In the genomic region with DNA sequence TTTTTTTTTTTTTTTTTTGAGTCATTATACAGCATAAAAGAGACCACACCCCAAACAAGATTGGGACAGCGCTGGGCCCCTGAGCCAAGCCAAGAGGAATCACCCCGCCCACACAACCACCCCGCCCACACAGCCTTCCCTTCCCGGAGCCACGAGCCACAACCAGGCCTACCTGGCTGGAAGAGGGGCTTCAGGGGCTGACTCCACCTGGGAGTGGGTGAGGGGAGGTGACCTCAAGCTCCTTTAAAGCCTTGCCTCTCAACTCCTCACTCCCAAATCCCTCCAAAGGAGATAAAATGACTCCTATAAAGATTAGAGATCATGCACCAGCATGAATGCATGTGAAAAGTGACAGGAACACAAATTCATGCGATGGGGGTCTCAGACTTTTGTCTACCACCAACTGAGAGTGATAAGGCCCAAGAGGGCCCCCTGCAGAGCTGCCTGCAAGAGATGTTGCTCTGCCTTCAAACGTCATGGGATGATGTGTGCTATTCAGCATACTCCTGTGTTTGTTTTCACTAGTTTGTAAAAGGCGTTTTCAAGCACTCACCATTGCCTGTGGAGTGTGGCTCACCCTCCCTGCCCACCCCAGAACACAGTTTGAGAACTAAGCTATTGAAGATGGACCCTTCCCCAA, we compare ENCODE assay signal across 11 cellular contexts. TPM values are rescaled to one million over a fixed set of nuclear protein-coding genes. Genes with fewer than 3 reads are reported as not detected.
A peak's percentile ranks its signal among the peaks of the same experiment; 100 is the strongest.
DNase-seq lines count a peak whose midpoint lies in the region; ATAC-seq and TF ChIP-seq lines count a peak whose summit lies in the region.
"Had no signal": no experiment of that assay in that cellular context is flagged by ENCODE, and none has a peak within 500 bp of the region (broad histone marks: within the 10 kb centered on the region; RNA-seq: fewer than 3 reads in every experiment).

No MANE protein-coding gene starts in this region.

- peaks cover 56% of the 10 kb centered on the region for H3K4me1 Mint-ChIP-seq in dendritic cell treated with granulocyte-macrophage colony-stimulating factor and Interleukin-4, amounts not matched to agents 40 ng/mL and 50 ng/mL, for 4 days (ENCODE audit: low read depth)

- DNase-seq in ELF-1 (ENCODE audit: low read depth, low spot score) (peak; percentile 40), mucosa of gallbladder (ENCODE audit: low spot score) (peak; percentile 10), ACHN (no peak), T-helper 2 cell (no peak)
- DNase-seq in activated CD4-positive, CD25-positive, alpha-beta regulatory T cell treated with anti-CD3 and anti-CD28 coated beads, Interleukin-2, amount 50 U/mL, for 72 hours, result no peak
- DNase-seq: esophagus squamous epithelium, GOT3 had no signal

- H3K9me3 Mint-ChIP-seq in dendritic cell treated with granulocyte-macrophage colony-stimulating factor and Interleukin-4, amounts not matched to agents 40 ng/mL and 50 ng/mL, for 4 days, result no peaks in the 10 kb centered on the region
- H3K9me3 Mint-ChIP-seq: neural crest cell had no signal

- no peak for ATAC-seq in HG03378 (IDR thresholded peaks at IDR 0.05; ENCODE audit: unreplicated experiment)

- H3K4me3 Mint-ChIP-seq in dendritic cell treated with granulocyte-macrophage colony-stimulating factor and Interleukin-4, amounts not matched to agents 40 ng/mL and 50 ng/mL, for 4 days, result no peak overlapping the region
- H3K4me3 Mint-ChIP-seq: neural crest cell had no signal

- H3K27ac Mint-ChIP-seq in dendritic cell treated with granulocyte-macrophage colony-stimulating factor and Interleukin-4, amounts not matched to agents 40 ng/mL and 50 ng/mL, for 4 days, result peak overlapping the region; percentile 60

- H3K27me3 Mint-ChIP-seq in dendritic cell treated with granulocyte-macrophage colony-stimulating factor and Interleukin-4, amounts not matched to agents 40 ng/mL and 50 ng/mL, for 4 days, result peaks cover 16% of the 10 kb centered on the region

- in situ Hi-C loops in ACHN (cut with HindIII; ENCODE audit: low pct_ligation_motif_present, low pct_unique_long_range_greater_than_20kb, low sequenced_read_pairs), result loop anchor here (25.0 kb wide), 1 partner anchor 91 kb away; no protein-coding TSS in a partner anchor

- intact Hi-C loops in dendritic cell treated with granulocyte-macrophage colony-stimulating factor and Interleukin-4, amounts not matched to agents 40 ng/mL and 50 ng/mL, for 4 days (cut with micrococcal nuclease), result loop anchor here (5.0 kb wide), 1 partner anchor 41 kb away; no protein-coding TSS in a partner anchor

- TF ChIP-seq EP300 in Ishikawa (IDR thresholded peaks at IDR 0.05; ENCODE audit: borderline replicate concordance), result no peak

- no peak for TF ChIP-seq RAD21 in Ishikawa (IDR thresholded peaks at IDR 0.05; ENCODE audit: low read depth)

- H3K36me3 Mint-ChIP-seq in dendritic cell treated with granulocyte-macrophage colony-stimulating factor and Interleukin-4, amounts not matched to agents 40 ng/mL and 50 ng/mL, for 4 days (ENCODE audit: low read depth), result no peaks in the 10 kb centered on the region

TF ChIP-seq in Ishikawa, 13 proteins besides CTCF, POLR2A, EP300 and RAD21:
- TF ChIP-seq CREB1 (IDR thresholded peaks at IDR 0.05; ENCODE audit: low read depth) (no peak), EGR1 (IDR thresholded peaks at IDR 0.05) (peak; percentile 55)

RNA-seq across cellular contexts. Expression of gene KLF13, which starts 23.1 kb away (rescaled TPM):
- total RNA-seq in mucosa of gallbladder, result 86.0 TPM

Comparison
In these comparisons a context has a peak if more than half of its experiments do, and no peak if none do; other contexts are left out.
1. DNase-seq: peak in ELF-1 (single experiment) and mucosa of gallbladder (single experiment); none in activated CD4-positive, CD25-positive, alpha-beta regulatory T cell treated with anti-CD3 and anti-CD28 coated beads, Interleukin-2, amount 50 U/mL, for 72 hours (single experiment), ACHN (single experiment) and T-helper 2 cell (0 of 5).